ENCODE assay signal across 9 cellular contexts in genomic region chr9:124297553-124297905, GRCh38. TPM values are rescaled to one million over a fixed set of nuclear protein-coding genes. Genes with fewer than 3 reads are reported as not detected.
A peak's percentile ranks its signal among the peaks of the same experiment; 100 is the strongest.
DNase-seq lines count a peak whose midpoint lies in the region; ATAC-seq, FAIRE-seq and TF ChIP-seq lines count a peak whose summit lies in the region.
"Had no signal": no experiment of that assay in that cellular context is flagged by ENCODE, and none has a peak within 500 bp of the region (broad histone marks: within the 10 kb centered on the region; RNA-seq: fewer than 3 reads in every experiment).

No MANE protein-coding gene starts in this region.

- no peak for ATAC-seq in HG02623 (IDR thresholded peaks at IDR 0.05; ENCODE audit: unreplicated experiment)

- no peak for TF ChIP-seq POLR2A in stomach (IDR thresholded peaks at IDR 0.05)

- peaks cover 18% of the 10 kb centered on the region for H3K36me3 Mint-ChIP-seq in activated T-helper 2 cell treated with anti-CD3 and anti-CD28 coated beads, Interferon-gamma antibody, Interleukin-2, Interleukin-4, amounts not matched to agents 10 μg/mL and 5 μg/mL and 100 μg/mL, durations not matched to agents 14 hours and 24 hours and 36 hours (ENCODE audit: low read depth)
- peaks cover 0 to under 1% of the 10 kb centered on the region in 2 donors for H3K36me3 Mint-ChIP-seq in CD4-positive, alpha-beta memory T cell

- H3K27me3 Mint-ChIP-seq in activated T-helper 2 cell treated with anti-CD3 and anti-CD28 coated beads, Interferon-gamma antibody, Interleukin-2, Interleukin-4, amounts not matched to agents 10 μg/mL and 5 μg/mL and 100 μg/mL, durations not matched to agents 14 hours and 24 hours and 36 hours (ENCODE audit: low read depth): no peaks in the 10 kb centered on the region
- no peaks in the 10 kb centered on the region for H3K27me3 Mint-ChIP-seq in CD4-positive, alpha-beta memory T cell

- H3K36me3 ChIP-seq in bronchial epithelial cell (ENCODE audit: control insufficient read depth, insufficient read depth, low read length) (peaks cover 2% of the 10 kb centered on the region), stomach (peaks cover 1 to 16% (median 10%) of the 10 kb centered on the region in 4 donors), small intestine (ENCODE audit: control insufficient read depth in 2 of 2, insufficient read depth in 2 of 2, low read length in 2 of 2) (peaks cover 0 to under 1% of the 10 kb centered on the region in 2 donors)
- H3K36me3 ChIP-seq in CD4-positive, alpha-beta memory T cell (ENCODE audit: insufficient read depth, low read length): no peaks in the 10 kb centered on the region

- H3K4me3 Mint-ChIP-seq in activated T-helper 2 cell treated with anti-CD3 and anti-CD28 coated beads, Interferon-gamma antibody, Interleukin-2, Interleukin-4, amounts not matched to agents 10 μg/mL and 5 μg/mL and 100 μg/mL, durations not matched to agents 14 hours and 24 hours and 36 hours (ENCODE audit: low read depth): no peak overlapping the region
- H3K4me3 Mint-ChIP-seq in CD4-positive, alpha-beta memory T cell: no peak overlapping the region

- no peak for FAIRE-seq in bronchial epithelial cell (lab: Jason Lieb, UNC)
- no peak for FAIRE-seq in small intestine (lab: Jason Lieb, UNC)

- H3K27me3 ChIP-seq in bronchial epithelial cell (ENCODE audit: control insufficient read depth, insufficient read depth, low read length): no peaks in the 10 kb centered on the region
- H3K27me3 ChIP-seq in stomach: no peaks in the 10 kb centered on the region
- H3K27me3 ChIP-seq in small intestine (ENCODE audit: control insufficient read depth in 2 of 2, insufficient read depth in 2 of 2, low read length in 2 of 2): no peaks in the 10 kb centered on the region
- H3K27me3 ChIP-seq in CD4-positive, alpha-beta memory T cell (ENCODE audit: insufficient read depth, low read length): no peaks in the 10 kb centered on the region

- H3K27ac Mint-ChIP-seq in activated T-helper 2 cell treated with anti-CD3 and anti-CD28 coated beads, Interferon-gamma antibody, Interleukin-2, Interleukin-4, amounts not matched to agents 10 μg/mL and 5 μg/mL and 100 μg/mL, durations not matched to agents 14 hours and 24 hours and 36 hours: no peak overlapping the region
- H3K27ac Mint-ChIP-seq in CD4-positive, alpha-beta memory T cell: no peak overlapping the region

- CTCF ChIA-PET in CD4-positive, alpha-beta memory T cell (lab: Charles Lee; ENCODE audit: partially characterized antibody): interaction anchor here (1.0 kb wide), 1 partner anchor 22 kb away, joined by 4 read pairs; no protein-coding TSS in a partner anchor

- peak overlapping the region in 4 of 5 donors; percentile 44 to 64 (median 59) for H3K27ac ChIP-seq in stomach
- H3K27ac ChIP-seq in small intestine (ENCODE audit: low read depth in 1 of 2, low read length in 1 of 2): no peak overlapping the region
- H3K27ac ChIP-seq in CD4-positive, alpha-beta memory T cell (ENCODE audit: low read depth, low read length): no peak overlapping the region

- peaks cover 31% of the 10 kb centered on the region for H3K4me1 Mint-ChIP-seq in activated T-helper 2 cell treated with anti-CD3 and anti-CD28 coated beads, Interferon-gamma antibody, Interleukin-2, Interleukin-4, amounts not matched to agents 10 μg/mL and 5 μg/mL and 100 μg/mL, durations not matched to agents 14 hours and 24 hours and 36 hours (ENCODE audit: low read depth)
- H3K4me1 Mint-ChIP-seq in CD4-positive, alpha-beta memory T cell: peaks cover 4 to 43% (median 16%) of the 10 kb centered on the region in 4 donors

- no peak overlapping the region for H3K4me3 ChIP-seq in HFF-Myc (replicated peaks; ENCODE audit: low read depth, low read length)
- no peak overlapping the region for H3K4me3 ChIP-seq in bronchial epithelial cell (ENCODE audit: low read depth, low read length)
- no peak overlapping the region for H3K4me3 ChIP-seq in stomach
- no peak overlapping the region for H3K4me3 ChIP-seq in small intestine (ENCODE audit: low read depth in 1 of 2, low read length in 2 of 2)
- no peak overlapping the region for H3K4me3 ChIP-seq in CD4-positive, alpha-beta memory T cell (ENCODE audit: low read length in 2 of 2)

- TF ChIP-seq EP300 in stomach (IDR thresholded peaks at IDR 0.05): no peak

- H3K4me1 ChIP-seq in stomach: peaks cover 45 to 87% (median 63%) of the 10 kb centered on the region in 4 donors
- H3K4me1 ChIP-seq in small intestine (ENCODE audit: control insufficient read depth in 2 of 2, insufficient read depth in 1 of 2, low read depth in 1 of 2, low read length in 1 of 2): no peaks in the 10 kb centered on the region
- H3K4me1 ChIP-seq in CD4-positive, alpha-beta memory T cell (ENCODE audit: insufficient read depth, low read length): no peaks in the 10 kb centered on the region

- TF ChIP-seq CTCF in HFF-Myc (IDR thresholded peaks at IDR 0.05; ENCODE audit: low read depth, low read length, missing control alignments) (no peak), bronchial epithelial cell (IDR thresholded peaks at IDR 0.05; ENCODE audit: insufficient read depth, low read length, severe bottlenecking) (no peak), stomach (IDR thresholded peaks at IDR 0.05) (no peak)

- POLR2A ChIA-PET in CD4-positive, alpha-beta memory T cell (lab: Charles Lee; ENCODE audit: partially characterized antibody): no interaction called here

- DNase-seq in HFF-Myc (ENCODE audit: extremely low read depth, low read depth) (peak; percentile 65), bronchial epithelial cell (ENCODE audit: low read depth) (peak; percentile 76), inferior parietal cortex (ENCODE audit: extremely low spot score) (peak; percentile 29), stomach (peak; percentile 85), small intestine (no peak)
- no peak for DNase-seq in activated T-helper 2 cell treated with anti-CD3 and anti-CD28 coated beads, Interferon-gamma antibody, Interleukin-2, Interleukin-4, amounts not matched to agents 10 μg/mL and 5 μg/mL and 100 μg/mL, durations not matched to agents 14 hours and 24 hours and 36 hours (ENCODE audit: low spot score)
- no peak for DNase-seq in CD4-positive, alpha-beta memory T cell
- DNase-seq: activated naive CD4-positive, alpha-beta T cell treated with anti-CD3 and anti-CD28 coated beads, Interleukin-2, amount 50 U/mL, for 16 hours had no signal

- WGBS in stomach, 5 donors: 8 to 44% (median 23%) methylated on average over 9 of the region's 9 CpGs
- 38 to 49% (median 42%) methylated on average over 9 of the region's 9 CpGs for WGBS in small intestine, 3 donors

- H3K9me3 ChIP-seq in stomach: no peaks in the 10 kb centered on the region
- H3K9me3 ChIP-seq in small intestine (ENCODE audit: control insufficient read depth, low read depth): no peaks in the 10 kb centered on the region
- no peaks in the 10 kb centered on the region for H3K9me3 ChIP-seq in CD4-positive, alpha-beta memory T cell (ENCODE audit: control insufficient read depth in 1 of 2, low read length in 2 of 2)

- no peaks in the 10 kb centered on the region for H3K9me3 Mint-ChIP-seq in activated T-helper 2 cell treated with anti-CD3 and anti-CD28 coated beads, Interferon-gamma antibody, Interleukin-2, Interleukin-4, amounts not matched to agents 10 μg/mL and 5 μg/mL and 100 μg/mL, durations not matched to agents 14 hours and 24 hours and 36 hours
- no peaks in the 10 kb centered on the region for H3K9me3 Mint-ChIP-seq in CD4-positive, alpha-beta memory T cell

- intact Hi-C loops in stomach (cut with DNase I; ENCODE audit: low total_unique reads): no loop called here
- intact Hi-C loops in activated T-helper 2 cell treated with anti-CD3 and anti-CD28 coated beads, Interferon-gamma antibody, Interleukin-2, Interleukin-4, amounts not matched to agents 10 μg/mL and 5 μg/mL and 100 μg/mL, durations not matched to agents 14 hours and 24 hours and 36 hours (cut with micrococcal nuclease): no loop called here
- intact Hi-C loops in CD4-positive, alpha-beta memory T cell (cut with micrococcal nuclease): no loop called here

RNA-seq across cellular contexts. Expression of gene NEK6, which starts 39.8 kb away (rescaled TPM):
- total RNA-seq in bronchial epithelial cell (8.4 and 14.7 TPM in 2 replicates), stomach (10 to 100 TPM; 24.5 to 76.8 (median 35.6) TPM)
- polyA plus RNA-seq in stomach (10 to 100 TPM in 2 of 3 donors, 1 to 10 TPM in 1; 6.0 to 18.9 (median 18.3) TPM), small intestine (10 to 100 TPM in 2 of 3 donors, 1 to 10 TPM in 1; 9.7 to 28.9 (median 18.3) TPM)
- 44.6 and 47.7 TPM in 2 replicates for total RNA-seq in activated T-helper 2 cell treated with anti-CD3 and anti-CD28 coated beads, Interferon-gamma antibody, Interleukin-2, Interleukin-4, amounts not matched to agents 10 μg/mL and 5 μg/mL and 100 μg/mL, durations not matched to agents 14 hours and 24 hours and 36 hours
- total RNA-seq in CD4-positive, alpha-beta memory T cell: 10 to 100 TPM in 1 of 2 experiments, 1 to 10 TPM in 1; 9.9 to 11.7 TPM
- polyA plus RNA-seq in CD4-positive, alpha-beta memory T cell: 1 to 10 TPM; 3.8 to 7.1 TPM

Comparison
In these comparisons a context has a peak if more than half of its experiments do, and no peak if none do; other contexts are left out.
1. DNase-seq: peak in HFF-Myc (single experiment), bronchial epithelial cell (single experiment), inferior parietal cortex (single experiment) and stomach (single experiment); none in small intestine (single experiment), activated T-helper 2 cell treated with anti-CD3 and anti-CD28 coated beads, Interferon-gamma antibody, Interleukin-2, Interleukin-4, amounts not matched to agents 10 μg/mL and 5 μg/mL and 100 μg/mL, durations not matched to agents 14 hours and 24 hours and 36 hours (single experiment) and CD4-positive, alpha-beta memory T cell (0 of 5).
2. H3K27ac ChIP-seq: peak in stomach (4 of 5); none in small intestine (0 of 2) and CD4-positive, alpha-beta memory T cell (single experiment).